ENCODE assay signal across 8 cellular contexts in genomic region chr22:42090596-42091445, GRCh38. TPM values are rescaled to one million over a fixed set of nuclear protein-coding genes. Genes with fewer than 3 reads are reported as not detected.
DNase-seq lines count a peak whose midpoint lies in the region; ATAC-seq and TF ChIP-seq lines count a peak whose summit lies in the region.

TSS of gene NDUFA6 (minus strand) at chr22:42090772. CDS start at chr22:42090744, 28 bp downstream.

- H3K4me1 ChIP-seq in parathyroid adenoma (no peaks in the 10 kb centered on the region), transverse colon (peaks cover 15 to 28% (median 19%) of the 10 kb centered on the region in 4 donors)

- DNase-seq in GM12865 (ENCODE audit: low read depth) (peak; percentile 100), NCI-H128 (lab: John Stamatoyannopoulos, UW; ENCODE audit: unreplicated experiment) (peak; percentile 95), SW 1271 (lab: John Stamatoyannopoulos, UW) (peak; percentile 92 to 98), Right ventricle myocardium superior (peak; percentile 99), transverse colon (peak; percentile 99)
- DNase-seq in activated naive CD8-positive, alpha-beta T cell treated with anti-CD3 and anti-CD28 coated beads, Interleukin-2, amount 50 U/mL, for 24 hours, result peak; percentile 96

- H3K4me2 ChIP-seq in parathyroid adenoma (ENCODE audit: low read length), result peak within 1 kb of the TSS; percentile 98

- H3K9me3 ChIP-seq in parathyroid adenoma (ENCODE audit: control insufficient read depth, low read length) (peaks cover 3% of the 10 kb centered on the region), transverse colon (no peaks in the 10 kb centered on the region)

- H3K4me3 ChIP-seq in GM12865 (ENCODE audit: low read depth, low read length) (peak within 1 kb of the TSS; percentile 94), parathyroid adenoma (ENCODE audit: low read depth, low read length) (peak within 1 kb of the TSS; percentile 98), transverse colon (peak within 1 kb of the TSS; percentile 66 to 78 (median 74))

- no peaks in the 10 kb centered on the region for H3K9me3 Mint-ChIP-seq in activated naive CD8-positive, alpha-beta T cell treated with anti-CD3 and anti-CD28 coated beads, Interleukin-2, amount 50 U/mL, for 24 hours

- peak; percentile 96 for TF ChIP-seq CTCF in GM12865 (IDR thresholded peaks at IDR 0.05; ENCODE audit: insufficient read depth, low read depth, low read length, missing control alignments)
- TF ChIP-seq CTCF in parathyroid adenoma (IDR thresholded peaks at IDR 0.05), result peak; percentile 86
- peak; percentile 84 to 100 (median 91) for TF ChIP-seq CTCF in transverse colon (IDR thresholded peaks at IDR 0.05)

- no peaks in the 10 kb centered on the region for H3K27me3 Mint-ChIP-seq in activated naive CD8-positive, alpha-beta T cell treated with anti-CD3 and anti-CD28 coated beads, Interleukin-2, amount 50 U/mL, for 24 hours

- WGBS in transverse colon (ENCODE audit: low coverage in 1 of 2), 2 donors, result 0% methylated on average over 39 of the region's 70 CpGs; no CpG with 5 or more reads in 1 of the 2 donors

- peaks cover 29% of the 10 kb centered on the region for H3K36me3 Mint-ChIP-seq in activated naive CD8-positive, alpha-beta T cell treated with anti-CD3 and anti-CD28 coated beads, Interleukin-2, amount 50 U/mL, for 24 hours (ENCODE audit: low read depth)

- no peaks in the 10 kb centered on the region for H3K36me3 ChIP-seq in parathyroid adenoma (ENCODE audit: control insufficient read depth, insufficient read depth, low read length)
- peaks cover 0 to 13% (median 2%) of the 10 kb centered on the region in 4 donors for H3K36me3 ChIP-seq in transverse colon

- H3K79me2 ChIP-seq in parathyroid adenoma, result peaks cover 11% of the 10 kb centered on the region

- H3K27me3 ChIP-seq in parathyroid adenoma (ENCODE audit: control insufficient read depth, insufficient read depth, low read length) (no peaks in the 10 kb centered on the region), transverse colon (no peaks in the 10 kb centered on the region)

- intact Hi-C loops in Right ventricle myocardium superior (cut with DNase I), result loop anchor here (5.0 to 10.0 kb wide), 2 partner anchors 174 to 351 kb away; no protein-coding TSS in a partner anchor
- intact Hi-C loops in transverse colon (cut with DNase I; ENCODE audit: low total_unique reads), result loop anchor here (1.0 to 2.0 kb wide), 2 partner anchors 20 to 344 kb away; no protein-coding TSS in a partner anchor

- peak within 1 kb of the TSS; percentile 98 for H3K27ac Mint-ChIP-seq in activated naive CD8-positive, alpha-beta T cell treated with anti-CD3 and anti-CD28 coated beads, Interleukin-2, amount 50 U/mL, for 24 hours

- H3K27ac ChIP-seq in parathyroid adenoma (peak within 1 kb of the TSS; percentile 96), transverse colon (peak within 1 kb of the TSS; percentile 93 to 98 (median 96))

- peak; percentile 99 for TF ChIP-seq POLR2A in transverse colon (IDR thresholded peaks at IDR 0.05)

- H3K4me1 Mint-ChIP-seq in activated naive CD8-positive, alpha-beta T cell treated with anti-CD3 and anti-CD28 coated beads, Interleukin-2, amount 50 U/mL, for 24 hours, result peaks cover 26% of the 10 kb centered on the region

- TF ChIP-seq EP300 in transverse colon (IDR thresholded peaks at IDR 0.05; ENCODE audit: low read depth), result no peak

- peak within 1 kb of the TSS; percentile 98 for H3K9ac ChIP-seq in parathyroid adenoma

- peak within 1 kb of the TSS; percentile 91 for H2AFZ ChIP-seq in parathyroid adenoma

- H3K4me3 Mint-ChIP-seq in activated naive CD8-positive, alpha-beta T cell treated with anti-CD3 and anti-CD28 coated beads, Interleukin-2, amount 50 U/mL, for 24 hours, result peak within 1 kb of the TSS; percentile 97

- in situ Hi-C loops in transverse colon (cut with MboI; ENCODE audit: low pct_ligation_motif_present in 1 of 4, low pct_unique_long_range_greater_than_20kb in 1 of 4, low sequenced_read_pairs in 3 of 4), result loop anchor here in 1 of 4 donors (10.0 kb wide), 1 partner anchor 354 kb away; no protein-coding TSS in a partner anchor

- ATAC-seq in HG02678 (IDR thresholded peaks at IDR 0.05; ENCODE audit: unreplicated experiment) (peak; percentile 94), Right ventricle myocardium superior (ENCODE audit: poor library complexity) (peak; percentile 96)
- peak; percentile 97 for ATAC-seq in activated naive CD8-positive, alpha-beta T cell treated with anti-CD3 and anti-CD28 coated beads, Interleukin-2, amount 50 U/mL, for 24 hours

RNA-seq across cellular contexts. Expression of gene NDUFA6, which starts in this region (rescaled TPM):
- 298 TPM for total RNA-seq in Right ventricle myocardium superior
- total RNA-seq in transverse colon, result 100 to 1,000 TPM in 1 of 4 donors, 10 to 100 TPM in 3; 17.2 to 723 (median 88.7) TPM

Comparison
In these comparisons a context has a peak if more than half of its experiments do, and no peak if none do; other contexts are left out.
1. Peak in every context shown above with its lines: DNase-seq, ATAC-seq, H3K4me3 ChIP-seq and H3K27ac ChIP-seq.